Comparison of ENCODE assay signal across 19 cellular contexts in the genomic region with DNA sequence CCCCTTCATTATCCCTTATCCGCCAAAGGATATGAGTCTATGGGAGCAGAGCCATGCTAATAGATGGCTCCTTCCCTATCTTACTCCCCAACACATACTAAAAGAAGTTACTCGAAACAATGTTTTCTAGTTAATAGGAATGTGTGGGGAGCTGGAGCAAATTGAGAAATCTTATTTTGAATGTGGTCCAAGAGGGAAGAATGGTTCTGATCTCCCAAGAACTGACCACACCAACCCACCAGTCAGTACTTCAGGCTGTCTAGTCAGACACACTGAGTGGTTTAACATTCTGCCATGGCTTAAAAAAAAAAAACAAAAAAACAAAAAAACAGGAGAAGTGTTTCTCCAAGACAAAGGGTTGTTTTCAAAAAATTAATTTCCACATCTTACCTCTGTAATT. TPM values are rescaled to one million over a fixed set of nuclear protein-coding genes. Genes with fewer than 3 reads are reported as not detected.
DNase-seq lines count a peak whose midpoint lies in the region; FAIRE-seq and TF ChIP-seq lines count a peak whose summit lies in the region.
"Had no signal": no experiment of that assay in that cellular context is flagged by ENCODE, and none has a peak within 500 bp of the region (broad histone marks: within the 10 kb centered on the region; RNA-seq: fewer than 3 reads in every experiment).

No MANE protein-coding gene starts in this region.

- intact Hi-C loops in spleen (cut with DNase I; ENCODE audit: low total_unique reads): no loop called here
- intact Hi-C loops in vagina (cut with DNase I): no loop called here

- peaks cover 2% of the 10 kb centered on the region for H3K9me3 ChIP-seq in astrocyte (ENCODE audit: insufficient read depth, low read depth, low read length)
- H3K9me3 ChIP-seq in spleen: no peaks in the 10 kb centered on the region
- no peaks in the 10 kb centered on the region for H3K9me3 ChIP-seq in BE2C
- no peaks in the 10 kb centered on the region for H3K9me3 ChIP-seq in vagina

- no peaks in the 10 kb centered on the region for H3K27me3 Mint-ChIP-seq in astrocyte (ENCODE audit: low read depth, unreplicated experiment)

- H3K27me3 ChIP-seq in astrocyte (ENCODE audit: insufficient read depth, low read length) (no peaks in the 10 kb centered on the region), spleen (replicated peaks in 1 of 7) (no peaks in the 10 kb centered on the region), BE2C (no peaks in the 10 kb centered on the region), vagina (no peaks in the 10 kb centered on the region)

- FAIRE-seq in astrocyte (lab: Jason Lieb, UNC): no peak
- FAIRE-seq: colon, small intestine had no signal

- peaks cover 6% of the 10 kb centered on the region for H3K9me3 Mint-ChIP-seq in astrocyte (ENCODE audit: unreplicated experiment)

- H3K27ac ChIP-seq in astrocyte (ENCODE audit: low read depth, low read length) (no peak overlapping the region), spleen (peak overlapping the region in 7 of 8 donors; percentile 39 to 70 (median 58)), vagina (no peak overlapping the region)
- H3K27ac ChIP-seq: VCaP had no signal

- H3K4me1 Mint-ChIP-seq in astrocyte (ENCODE audit: low read depth, unreplicated experiment): peaks cover 27% of the 10 kb centered on the region

- no peak overlapping the region for H3K4me3 Mint-ChIP-seq in astrocyte (ENCODE audit: unreplicated experiment)
- H3K4me3 Mint-ChIP-seq: CD14-positive monocyte; T-helper 1 cell treated with Interleukin-12 subunit alpha and Interleukin-12 subunit beta and Interleukin-4 antibody, amounts not matched to agents 30 μg/mL and 1 μg/mL, for 36 hours had no signal

- 72 to 97% (median 87%) methylated on average over 2 of the region's 2 CpGs for WGBS in spleen, 5 donors

- H3K36me3 Mint-ChIP-seq in astrocyte (ENCODE audit: low read depth, unreplicated experiment): peaks cover 4% of the 10 kb centered on the region
- H3K36me3 Mint-ChIP-seq: CD14-positive monocyte had no signal

- H3K36me3 ChIP-seq in astrocyte (ENCODE audit: insufficient read depth, low read length) (no peaks in the 10 kb centered on the region), spleen (no peaks in the 10 kb centered on the region), BE2C (no peaks in the 10 kb centered on the region), vagina (no peaks in the 10 kb centered on the region)

- no peak overlapping the region for H3K9ac ChIP-seq in astrocyte (ENCODE audit: low read length)

- H3K79me2 ChIP-seq in astrocyte (ENCODE audit: insufficient read depth, low read length): no peaks in the 10 kb centered on the region

- no peak overlapping the region for H3K4me3 ChIP-seq in astrocyte (ENCODE audit: insufficient read depth, low read depth, low read length)
- H3K4me3 ChIP-seq in fibroblast of villous mesenchyme (ENCODE audit: low read depth, low read length): no peak overlapping the region
- no peak overlapping the region for H3K4me3 ChIP-seq in spleen
- H3K4me3 ChIP-seq in BE2C (ENCODE audit: low read depth, low read length): no peak overlapping the region
- no peak overlapping the region for H3K4me3 ChIP-seq in vagina
- H3K4me3 ChIP-seq: lung had no signal

- H3K4me2 ChIP-seq in astrocyte (ENCODE audit: low read length): no peak overlapping the region

- no peak for TF ChIP-seq CTCF in astrocyte (IDR thresholded peaks at IDR 0.05; ENCODE audit: insufficient read depth, low read depth, low read length)
- no peak for TF ChIP-seq CTCF in fibroblast of villous mesenchyme (IDR thresholded peaks at IDR 0.05; ENCODE audit: insufficient read depth, low read depth, low read length)
- no peak for TF ChIP-seq CTCF in spleen (IDR thresholded peaks at IDR 0.05 in 8 of 11, conservative IDR thresholded peaks at IDR 0.05 in 3 of 11)
- no peak for TF ChIP-seq CTCF in BE2C (IDR thresholded peaks at IDR 0.05; ENCODE audit: low read depth, low read length)
- no peak for TF ChIP-seq CTCF in vagina (IDR thresholded peaks at IDR 0.05)

- TF ChIP-seq POLR2A in spleen (IDR thresholded peaks at IDR 0.05) (no peak), vagina (IDR thresholded peaks at IDR 0.05) (no peak)

- H4K20me1 ChIP-seq in astrocyte (ENCODE audit: insufficient read depth, low read length): no peaks in the 10 kb centered on the region

- no peak overlapping the region for H2AFZ ChIP-seq in astrocyte (ENCODE audit: low read depth, low read length)

- DNase-seq in GM03348 (ENCODE audit: low spot score) (peak; percentile 88), astrocyte (ENCODE audit: low read depth) (peak; percentile 84), fibroblast of villous mesenchyme (ENCODE audit: low read depth) (peak; percentile 77), spleen (no peak), BE2C (no peak), SKM-1 (lab: John Stamatoyannopoulos, UW; ENCODE audit: unreplicated experiment) (no peak), vagina (ENCODE audit: extremely low spot score in 2 of 2) (no peak)
- DNase-seq: activated CD4-positive, alpha-beta T cell treated with anti-CD3 and anti-CD28 coated beads, Interleukin-2, amount 50 U/mL, for 4 hours; activated T-cell treated with anti-CD3 and anti-CD28 coated beads for 4 hours; NCI-H446 treated with DMSO at 0.1 percent for 48 hours; posterior cingulate gyrus; Right ventricle myocardium superior; small intestine; stimulated activated CD4-positive, alpha-beta T cell treated with anti-CD3 and anti-CD28 coated beads, Interleukin-4, amount 100 ng/mL, for 4 hours had no signal

- H3K27ac Mint-ChIP-seq in astrocyte (ENCODE audit: unreplicated experiment): no peak overlapping the region
- H3K27ac Mint-ChIP-seq: T-helper 1 cell treated with Interleukin-12 subunit alpha and Interleukin-12 subunit beta and Interleukin-4 antibody, amounts not matched to agents 30 μg/mL and 1 μg/mL, for 36 hours had no signal

- H3K4me1 ChIP-seq in astrocyte (ENCODE audit: insufficient read depth, low read length) (peaks cover 19% of the 10 kb centered on the region), spleen (peaks cover 0 to 5% (median 0%) of the 10 kb centered on the region in 6 donors), BE2C (no peaks in the 10 kb centered on the region), vagina (peaks cover 5% of the 10 kb centered on the region)

RNA-seq across cellular contexts. Expression of a gene that starts 31.5 kb away (rescaled TPM):
- total RNA-seq in astrocyte: not detected in 2 replicates
- total RNA-seq in fibroblast of villous mesenchyme: not detected in 2 replicates
- 1 to 10 TPM in 1 of 7 donors, under 1 TPM in 4, not detected in 2; 0.32 to 1.7 (median 0.57) TPM for total RNA-seq in spleen
- polyA plus RNA-seq in spleen: 1 to 10 TPM in 1 of 3 donors, under 1 TPM in 2; 0.13 to 4.6 (median 0.36) TPM
- not detected for polyA plus RNA-seq in BE2C (2012; ENCODE audit: insufficient read depth, insufficient read length, low read depth)
- total RNA-seq in vagina: not detected
- total RNA-seq: Right ventricle myocardium superior had no signal
- polyA plus RNA-seq: CD14-positive monocyte had no signal

Comparison
In these comparisons a context has a peak if more than half of its experiments do, and no peak if none do; other contexts are left out.
1. DNase-seq: peak in GM03348 (single experiment), astrocyte (single experiment) and fibroblast of villous mesenchyme (single experiment); none in spleen (single experiment), BE2C (single experiment), SKM-1 (single experiment) and vagina (0 of 2).
2. H3K27ac ChIP-seq: peak in spleen (7 of 8); none in astrocyte (single experiment) and vagina (single experiment).